Comparison of ENCODE assay signal across 8 cellular contexts in genomic region chr2:68925298-68925885, GRCh38. TPM values are rescaled to one million over a fixed set of nuclear protein-coding genes. Genes with fewer than 3 reads are reported as not detected.
DNase-seq lines count a peak whose midpoint lies in the region; ATAC-seq and TF ChIP-seq lines count a peak whose summit lies in the region.

No MANE protein-coding gene starts in this region.

- no peak overlapping the region for H2BK120ac ChIP-seq in neuronal stem cell (ENCODE audit: low read depth, low read length)

- H3K79me2 ChIP-seq in DND-41 (ENCODE audit: insufficient read depth, low read length), result no peaks in the 10 kb centered on the region

- no peak overlapping the region for H2BK15ac ChIP-seq in neuronal stem cell (ENCODE audit: low read length)

- DNase-seq in DND-41, result peak; percentile 73
- DNase-seq in NCI-H748 treated with DMSO at 0.1 percent for 48 hours (lab: John Stamatoyannopoulos, UW), result peak; percentile 8
- peak; percentile 37 for DNase-seq in activated CD8-positive, alpha-beta memory T cell treated with anti-CD3 and anti-CD28 coated beads, Interleukin-2, amount 50 U/mL, for 1 hour (ENCODE audit: extremely low read depth)
- DNase-seq in fibroblast of mammary gland (ENCODE audit: low read depth), result peak; percentile 52
- DNase-seq in neuronal stem cell (ENCODE audit: low spot score), result peak; percentile 45

- H3K4me1 ChIP-seq in DND-41 (ENCODE audit: insufficient read depth, low read length) (peaks cover 13% of the 10 kb centered on the region), neuronal stem cell (ENCODE audit: control insufficient read depth in 2 of 2, insufficient read depth in 1 of 2, low read depth in 1 of 2, low read length in 2 of 2) (no peaks in the 10 kb centered on the region)

- no peak overlapping the region for H4K91ac ChIP-seq in neuronal stem cell (ENCODE audit: low read depth, low read length, poor library complexity)

- H3K23ac ChIP-seq in neuronal stem cell (ENCODE audit: low read depth, low read length, poor library complexity), result no peak overlapping the region

- H3K4ac ChIP-seq in neuronal stem cell (ENCODE audit: low read length), result no peak overlapping the region

- H2AFZ ChIP-seq in DND-41 (ENCODE audit: low read depth, low read length) (peak overlapping the region; percentile 32; the same call in 1 of the 2 replicates), neuronal stem cell (ENCODE audit: low read length) (no peak overlapping the region)

- H2AK5ac ChIP-seq in neuronal stem cell (ENCODE audit: low read depth, low read length), result no peak overlapping the region

- no peak overlapping the region for H3K4me3 ChIP-seq in DND-41 (ENCODE audit: low read depth in 1 of 2, low read length in 2 of 2)
- no peak overlapping the region for H3K4me3 ChIP-seq in fibroblast of mammary gland (ENCODE audit: control insufficient read depth, low read depth, low read length)
- H3K4me3 ChIP-seq in neuronal stem cell (ENCODE audit: low read length in 2 of 2), result no peak overlapping the region

- no peak overlapping the region for H2BK5ac ChIP-seq in neuronal stem cell (ENCODE audit: low read length)

- H3K79me1 ChIP-seq in neuronal stem cell (ENCODE audit: low read depth, low read length), result no peaks in the 10 kb centered on the region

- H3K4me2 ChIP-seq in DND-41 (ENCODE audit: insufficient read depth, low read length) (peak overlapping the region; percentile 41), neuronal stem cell (ENCODE audit: insufficient read depth, low read length, poor library complexity, severe bottlenecking) (no peak overlapping the region)

- H3K18ac ChIP-seq in neuronal stem cell (ENCODE audit: low read length), result no peak overlapping the region

- H3K14ac ChIP-seq in neuronal stem cell (ENCODE audit: low read length), result no peak overlapping the region

- H3K27me3 ChIP-seq in DND-41 (ENCODE audit: insufficient read depth, low read length, poor library complexity), result no peaks in the 10 kb centered on the region
- H3K27me3 ChIP-seq in neuronal stem cell (ENCODE audit: control insufficient read depth in 3 of 3, insufficient read depth in 3 of 3, low read depth in 1 of 3, low read length in 3 of 3), result peaks cover 0 to 2% (median 0%) of the 10 kb centered on the region in 3 experiments

- H4K8ac ChIP-seq in neuronal stem cell (ENCODE audit: low read depth, low read length), result no peak overlapping the region

- H3K9me3 ChIP-seq in DND-41 (ENCODE audit: insufficient read depth, low read length, severe bottlenecking) (no peaks in the 10 kb centered on the region), neuronal stem cell (replicated peaks in 1 of 2; ENCODE audit: control insufficient read depth in 2 of 2, insufficient read depth in 1 of 2, low read depth in 1 of 2, low read length in 2 of 2) (no peaks in the 10 kb centered on the region)

- WGBS in neuronal stem cell (ENCODE audit: extremely low coverage in 2 of 2, insufficient read length in 2 of 2, insufficient replicate concordance in 1 of 2), 2 donors, result no CpG with 5 or more reads among the region's 8 CpGs

- H3K27ac ChIP-seq in DND-41 (ENCODE audit: low read length), result peak overlapping the region; percentile 59
- H3K27ac ChIP-seq in neuronal stem cell (replicated peaks; ENCODE audit: low read length), result no peak overlapping the region

- ATAC-seq in DND-41 (ENCODE audit: insufficient read depth, low read depth) (peak; percentile 93), HG02588 (IDR thresholded peaks at IDR 0.05; ENCODE audit: unreplicated experiment) (peak; percentile 60), GM18873 (IDR thresholded peaks at IDR 0.05; ENCODE audit: low FRiP score, unreplicated experiment) (no peak), GM18498 (IDR thresholded peaks at IDR 0.05; ENCODE audit: unreplicated experiment) (no peak)

- TF ChIP-seq CTCF in DND-41 (IDR thresholded peaks at IDR 0.05; ENCODE audit: borderline replicate concordance, extremely low read depth, low read length, poor library complexity, severe bottlenecking), result peak; percentile 98
- peak; percentile 92 for TF ChIP-seq CTCF in fibroblast of mammary gland (conservative IDR thresholded peaks at IDR 0.05; ENCODE audit: control insufficient read depth, insufficient read depth, low read depth, low read length)

- H3K9ac ChIP-seq in DND-41 (ENCODE audit: low read depth, low read length) (peak overlapping the region; percentile 22), neuronal stem cell (ENCODE audit: low read depth, low read length, poor library complexity) (no peak overlapping the region)

- H3K36me3 ChIP-seq in DND-41 (ENCODE audit: insufficient read depth, low read length), result no peaks in the 10 kb centered on the region
- H3K36me3 ChIP-seq in neuronal stem cell (replicated peaks in 1 of 2; ENCODE audit: control insufficient read depth in 2 of 2, insufficient read depth in 2 of 2, low read length in 2 of 2), result no peaks in the 10 kb centered on the region

- H2BK12ac ChIP-seq in neuronal stem cell (ENCODE audit: low read length), result no peak overlapping the region

- H4K20me1 ChIP-seq in DND-41 (ENCODE audit: insufficient read depth, low read length), result no peaks in the 10 kb centered on the region

RNA-seq across cellular contexts. Expression of gene GKN2, which starts 27.3 kb away (rescaled TPM):
- polyA plus RNA-seq in neuronal stem cell (2013, experiment 1 of 2), result not detected
- not detected for polyA plus RNA-seq in neuronal stem cell (2013, experiment 2 of 2)

RNA-seq across cellular contexts. Expression of gene GKN1, which starts 49.0 kb away (rescaled TPM):
- polyA plus RNA-seq in neuronal stem cell (2013, experiment 1 of 2), result not detected
- polyA plus RNA-seq in neuronal stem cell (2013, experiment 2 of 2), result not detected

RNA-seq across cellular contexts. Expression of gene BMP10, which starts 54.2 kb away (rescaled TPM):
- not detected for polyA plus RNA-seq in neuronal stem cell (2013, experiment 1 of 2)
- polyA plus RNA-seq in neuronal stem cell (2013, experiment 2 of 2), result not detected

Comparison
In these comparisons a context has a peak if more than half of its experiments do, and no peak if none do; other contexts are left out.
1. ATAC-seq: peak in DND-41 (single experiment) and HG02588 (single experiment); none in GM18873 (single experiment) and GM18498 (single experiment).
2. DNase-seq: peak in every context shown above with its lines; median percentile 73 in DND-41; 52 in fibroblast of mammary gland; 45 in neuronal stem cell; 37 in activated CD8-positive, alpha-beta memory T cell treated with anti-CD3 and anti-CD28 coated beads, Interleukin-2, amount 50 U/mL, for 1 hour; 8 in NCI-H748 treated with DMSO at 0.1 percent for 48 hours.